Comparison of ENCODE assay signal across 8 cellular contexts in the genomic region with DNA sequence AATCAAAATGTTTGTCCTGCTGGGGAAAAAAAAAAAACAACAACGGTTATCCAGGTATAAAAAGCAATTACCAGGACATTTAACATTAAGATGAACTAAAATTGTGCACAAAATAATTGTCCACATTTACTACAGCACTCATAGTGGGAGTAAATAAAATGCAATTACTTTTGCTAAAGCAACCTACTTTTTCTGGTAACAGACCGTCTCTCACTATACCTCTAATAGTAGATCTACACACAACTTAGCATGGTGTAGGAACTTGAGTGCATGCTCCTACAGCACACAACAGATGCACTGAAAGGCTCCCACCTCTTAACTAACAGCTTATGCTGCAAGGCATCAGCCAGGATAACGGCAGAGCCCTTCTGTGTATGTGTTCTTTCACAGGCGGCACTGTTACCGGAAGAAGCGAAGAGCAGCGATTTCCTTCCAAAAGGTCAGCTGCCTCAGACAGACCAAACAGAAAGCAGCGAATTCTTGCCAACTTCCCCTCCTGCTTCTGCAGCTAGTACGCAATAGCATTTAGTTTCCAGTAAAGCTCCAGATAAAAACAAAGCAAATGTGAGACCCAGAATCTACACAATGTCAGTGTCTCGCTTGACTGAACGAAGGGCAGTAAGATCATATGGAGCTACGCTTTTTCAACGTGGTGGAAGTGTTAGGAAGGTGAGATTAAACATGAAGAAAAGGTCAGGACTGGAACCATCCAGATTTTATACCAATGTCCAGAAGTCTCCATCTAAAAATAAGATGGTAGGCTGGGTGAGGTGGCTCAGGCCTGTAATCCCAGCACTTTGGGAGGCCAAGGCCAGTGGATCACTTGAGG. TPM values are rescaled to one million over a fixed set of nuclear protein-coding genes. Genes with fewer than 3 reads are reported as not detected.
DNase-seq lines count a peak whose midpoint lies in the region.

No MANE protein-coding gene starts in this region.

- H3K9me3 Mint-ChIP-seq in activated CD4-positive, alpha-beta memory T cell treated with anti-CD3 and anti-CD28 coated beads, Interleukin-2, amount 10 ng/mL, durations not matched to agents 7 days and 5 days: no peaks in the 10 kb centered on the region

- peak overlapping the region; percentile 94 for H3K27ac ChIP-seq in effector memory CD4-positive, alpha-beta T cell (ENCODE audit: insufficient read depth, low read length, poor library complexity, severe bottlenecking)

- peaks cover 5% of the 10 kb centered on the region for H3K36me3 Mint-ChIP-seq in activated CD4-positive, alpha-beta memory T cell treated with anti-CD3 and anti-CD28 coated beads, Interleukin-2, amount 10 ng/mL, durations not matched to agents 7 days and 5 days (ENCODE audit: low read depth)

- peak overlapping the region; percentile 77 for H3K4me3 Mint-ChIP-seq in activated CD4-positive, alpha-beta memory T cell treated with anti-CD3 and anti-CD28 coated beads, Interleukin-2, amount 10 ng/mL, durations not matched to agents 7 days and 5 days

- in situ Hi-C loops in G401 (cut with HindIII; ENCODE audit: low sequenced_read_pairs): no loop called here

- H3K4me1 Mint-ChIP-seq in activated CD4-positive, alpha-beta memory T cell treated with anti-CD3 and anti-CD28 coated beads, Interleukin-2, amount 10 ng/mL, durations not matched to agents 7 days and 5 days: peaks cover 68% of the 10 kb centered on the region

- CTCF ChIA-PET in activated CD4-positive, alpha-beta memory T cell treated with anti-CD3 and anti-CD28 coated beads, Interleukin-2, amount 10 ng/mL, durations not matched to agents 7 days and 5 days (lab: Charles Lee): interaction anchor here (0.5 to 2.6 kb wide), 19 partner anchors 12 to 330 kb away, joined by 3 to 18 read pairs (median 4); partner anchors contain the start of genes HCRT, NKIRAS2, STAT5A and STAT5B

- no peaks in the 10 kb centered on the region for H3K36me3 ChIP-seq in effector memory CD4-positive, alpha-beta T cell (ENCODE audit: control insufficient read depth, insufficient read depth, low read length)

- no peaks in the 10 kb centered on the region for H3K27me3 ChIP-seq in effector memory CD4-positive, alpha-beta T cell (replicated peaks; ENCODE audit: control insufficient read depth, insufficient read depth, low read length, poor library complexity, severe bottlenecking)
- no peaks in the 10 kb centered on the region for H3K27me3 ChIP-seq in mononuclear cell (ENCODE audit: insufficient read depth, low read length)

- H3K9me3 ChIP-seq in effector memory CD4-positive, alpha-beta T cell (ENCODE audit: control insufficient read depth, low read length): no peaks in the 10 kb centered on the region
- no peaks in the 10 kb centered on the region for H3K9me3 ChIP-seq in mononuclear cell (ENCODE audit: low read depth, low read length)

- H3K27ac Mint-ChIP-seq in activated CD4-positive, alpha-beta memory T cell treated with anti-CD3 and anti-CD28 coated beads, Interleukin-2, amount 10 ng/mL, durations not matched to agents 7 days and 5 days: peak overlapping the region; percentile 91

- H3K4me3 ChIP-seq in effector memory CD4-positive, alpha-beta T cell (ENCODE audit: insufficient read depth, low read depth, low read length, poor library complexity, severe bottlenecking): peak overlapping the region; percentile 18
- H3K4me3 ChIP-seq in mononuclear cell (ENCODE audit: low read length): peak overlapping the region; percentile 40

- peaks cover 47% of the 10 kb centered on the region for H3K4me1 ChIP-seq in effector memory CD4-positive, alpha-beta T cell (ENCODE audit: control insufficient read depth, insufficient read depth, low read length, poor library complexity, severe bottlenecking)
- H3K4me1 ChIP-seq in mononuclear cell (ENCODE audit: insufficient read depth, low read length): peaks cover 60% of the 10 kb centered on the region

- no peaks in the 10 kb centered on the region for H3K27me3 Mint-ChIP-seq in activated CD4-positive, alpha-beta memory T cell treated with anti-CD3 and anti-CD28 coated beads, Interleukin-2, amount 10 ng/mL, durations not matched to agents 7 days and 5 days

- peak; percentile 99 for DNase-seq in G401 (ENCODE audit: low spot score)
- DNase-seq in HCEC 1CT: peak; percentile 86
- DNase-seq in NCI-H2227 treated with DMSO at 0.1 percent for 48 hours (lab: John Stamatoyannopoulos, UW): peak; percentile 90
- peak; percentile 84 for DNase-seq in activated CD4-positive, alpha-beta memory T cell treated with anti-CD3 and anti-CD28 coated beads, Interleukin-2, amount 10 ng/mL, durations not matched to agents 7 days and 5 days
- DNase-seq in effector memory CD4-positive, alpha-beta T cell: peak; percentile 61 to 74 (median 69)
- DNase-seq in stimulated activated CD8-positive, alpha-beta memory T cell treated with anti-CD3 and anti-CD28 coated beads, Interleukin-2, amount 100 ng/mL, for 1 hour (ENCODE audit: low read depth in 2 of 2): peak; percentile 57 to 63
- DNase-seq in NCI-H345 (lab: John Stamatoyannopoulos, UW): no peak

- POLR2A ChIA-PET in activated CD4-positive, alpha-beta memory T cell treated with anti-CD3 and anti-CD28 coated beads, Interleukin-2, amount 10 ng/mL, durations not matched to agents 7 days and 5 days (lab: Charles Lee): interaction anchor here (0.6 to 7.7 kb wide), 24 partner anchors 9 to 576 kb away, joined by 3 to 245 read pairs (median 5); partner anchors contain the start of genes BECN1, CNP, DHX58 and DNAJC7

RNA-seq across cellular contexts. Expression of gene STAT5B, which starts 27.6 kb away (rescaled TPM):
- 10.4 and 15.8 TPM in 2 replicates for total RNA-seq in G401 (2014; rRNA removed; shearing (Covaris generic))
- 100 to 1,000 TPM; 163 to 171 TPM for total RNA-seq in activated CD4-positive, alpha-beta memory T cell treated with anti-CD3 and anti-CD28 coated beads, Interleukin-2, amount 10 ng/mL, durations not matched to agents 7 days and 5 days
- total RNA-seq in mononuclear cell: 60.2 TPM

RNA-seq across cellular contexts. Expression of gene STAT5A, which starts 39.7 kb away (rescaled TPM):
- 0.18 and 0.31 TPM in 2 replicates for total RNA-seq in G401 (2014; rRNA removed; shearing (Covaris generic))
- total RNA-seq in activated CD4-positive, alpha-beta memory T cell treated with anti-CD3 and anti-CD28 coated beads, Interleukin-2, amount 10 ng/mL, durations not matched to agents 7 days and 5 days: 10 to 100 TPM; 88.4 to 96.7 TPM
- 117 TPM for total RNA-seq in mononuclear cell

RNA-seq across cellular contexts. Expression of gene GHDC, which starts 54.3 kb away (rescaled TPM):
- total RNA-seq in G401 (2014; rRNA removed; shearing (Covaris generic)): 1.1 and 1.4 TPM in 2 replicates
- 10 to 100 TPM; 17.3 to 19.1 TPM for total RNA-seq in activated CD4-positive, alpha-beta memory T cell treated with anti-CD3 and anti-CD28 coated beads, Interleukin-2, amount 10 ng/mL, durations not matched to agents 7 days and 5 days
- total RNA-seq in mononuclear cell: 9.9 TPM

Comparison
In these comparisons a context has a peak if more than half of its experiments do, and no peak if none do; other contexts are left out.
1. RNA of gene STAT5A, which starts 39.7 kb away (total RNA-seq): 117 TPM in mononuclear cell (single experiment) and 88.4 to 96.7 TPM in activated CD4-positive, alpha-beta memory T cell treated with anti-CD3 and anti-CD28 coated beads, Interleukin-2, amount 10 ng/mL, durations not matched to agents 7 days and 5 days; 0.18 to 0.31 TPM in G401; every median in the first group is over 10 times any median in the second.